In genomic region chr5:58666598-58667595, GRCh38 we compare ENCODE assay signal across 1 cellular context.
TF ChIP-seq lines count a peak whose summit lies in the region.

No MANE protein-coding gene starts in this region.

TF ChIP-seq in GM23338, 12 proteins besides CTCF, POLR2A, EP300 and RAD21:
- no peak for TF ChIP-seq ZNF462 (CRISPR knock-in tag; IDR thresholded peaks at IDR 0.05)
- no peak for TF ChIP-seq ZNF331 (CRISPR knock-in tag; IDR thresholded peaks at IDR 0.05; ENCODE audit: low read depth)
- no peak for TF ChIP-seq ETS1 (IDR thresholded peaks at IDR 0.05)
- no peak for TF ChIP-seq CREB1 (CRISPR knock-in tag; IDR thresholded peaks at IDR 0.05; ENCODE audit: low read depth)
- no peak for TF ChIP-seq STAT1 (IDR thresholded peaks at IDR 0.05; ENCODE audit: unreplicated experiment)
- no peak for TF ChIP-seq ZNF114 (CRISPR knock-in tag; IDR thresholded peaks at IDR 0.05)
- no peak for TF ChIP-seq NANOG (IDR thresholded peaks at IDR 0.05; ENCODE audit: borderline replicate concordance)
- no peak for TF ChIP-seq EZH2phosphoT487 (IDR thresholded peaks at IDR 0.05; ENCODE audit: unreplicated experiment)
- TF ChIP-seq POLR2AphosphoS5 (IDR thresholded peaks at IDR 0.05; ENCODE audit: low read depth) = no peak
- TF ChIP-seq EZH2 (IDR thresholded peaks at IDR 0.05; ENCODE audit: low read depth, unreplicated experiment) = no peak
TF ChIP-seq in GM23338: peak in this region for 0.
